In the genomic region with DNA sequence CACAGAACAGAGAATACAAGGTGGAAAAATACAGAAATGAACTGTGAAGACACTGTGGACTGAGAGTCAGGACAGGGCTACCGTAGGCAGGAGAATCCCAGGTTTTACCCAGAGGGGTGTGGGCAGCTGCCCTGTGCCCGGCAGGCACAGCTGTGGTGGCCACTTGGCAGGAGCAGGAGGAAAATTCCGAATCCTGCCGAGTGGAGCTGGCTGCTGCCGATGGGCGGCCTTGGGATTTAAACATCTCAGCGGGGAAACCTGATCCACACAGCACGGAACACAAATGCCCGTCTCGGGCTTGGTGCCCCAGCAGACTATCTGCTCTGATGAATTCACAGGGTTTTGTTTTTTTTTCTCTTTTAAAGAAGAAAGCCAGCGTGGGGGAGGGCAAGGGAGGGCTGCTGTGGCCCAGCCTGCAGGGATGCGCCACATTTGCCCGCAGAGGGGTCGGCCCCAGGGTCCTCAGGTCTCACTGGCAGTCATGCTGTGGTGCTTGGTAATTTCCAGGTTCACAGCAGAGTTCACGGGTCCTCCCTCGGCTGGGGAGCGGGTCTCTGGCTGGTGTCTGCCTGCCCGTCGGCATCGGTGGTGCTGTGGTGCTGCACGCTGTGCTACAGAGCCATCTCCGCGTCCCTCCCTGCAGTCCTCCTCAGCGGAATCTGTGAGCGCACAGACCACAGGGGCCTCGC, we compare ENCODE assay signal across 1 cellular context.
TF ChIP-seq lines count a peak whose summit lies in the region.

No MANE protein-coding gene starts in this region.

TF ChIP-seq in WTC11, 78 proteins besides CTCF, POLR2A, EP300 and RAD21 (continued from another document):
- TF ChIP-seq, protein P1, sequence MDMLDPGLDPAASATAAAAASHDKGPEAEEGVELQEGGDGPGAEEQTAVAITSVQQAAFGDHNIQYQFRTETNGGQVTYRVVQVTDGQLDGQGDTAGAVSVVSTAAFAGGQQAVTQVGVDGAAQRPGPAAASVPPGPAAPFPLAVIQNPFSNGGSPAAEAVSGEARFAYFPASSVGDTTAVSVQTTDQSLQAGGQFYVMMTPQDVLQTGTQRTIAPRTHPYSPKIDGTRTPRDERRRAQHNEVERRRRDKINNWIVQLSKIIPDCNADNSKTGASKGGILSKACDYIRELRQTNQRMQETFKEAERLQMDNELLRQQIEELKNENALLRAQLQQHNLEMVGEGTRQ (CRISPR knock-in tag; IDR thresholded peaks at IDR 0.05): no peak
- no peak for TF ChIP-seq SP1 (CRISPR knock-in tag; conservative IDR thresholded peaks at IDR 0.05)
- TF ChIP-seq, protein P2, sequence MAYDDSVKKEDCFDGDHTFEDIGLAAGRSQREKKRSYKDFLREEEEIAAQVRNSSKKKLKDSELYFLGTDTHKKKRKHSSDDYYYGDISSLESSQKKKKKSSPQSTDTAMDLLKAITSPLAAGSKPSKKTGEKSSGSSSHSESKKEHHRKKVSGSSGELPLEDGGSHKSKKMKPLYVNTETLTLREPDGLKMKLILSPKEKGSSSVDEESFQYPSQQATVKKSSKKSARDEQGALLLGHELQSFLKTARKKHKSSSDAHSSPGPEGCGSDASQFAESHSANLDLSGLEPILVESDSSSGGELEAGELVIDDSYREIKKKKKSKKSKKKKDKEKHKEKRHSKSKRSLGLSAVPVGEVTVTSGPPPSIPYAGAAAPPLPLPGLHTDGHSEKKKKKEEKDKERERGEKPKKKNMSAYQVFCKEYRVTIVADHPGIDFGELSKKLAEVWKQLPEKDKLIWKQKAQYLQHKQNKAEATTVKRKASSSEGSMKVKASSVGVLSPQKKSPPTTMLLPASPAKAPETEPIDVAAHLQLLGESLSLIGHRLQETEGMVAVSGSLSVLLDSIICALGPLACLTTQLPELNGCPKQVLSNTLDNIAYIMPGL (CRISPR knock-in tag; IDR thresholded peaks at IDR 0.05): no peak
- no peak for TF ChIP-seq NR1H2 (CRISPR knock-in tag; IDR thresholded peaks at IDR 0.05)
- no peak for TF ChIP-seq AR (CRISPR knock-in tag; IDR thresholded peaks at IDR 0.05)
- no peak for TF ChIP-seq TEAD1 (CRISPR knock-in tag; IDR thresholded peaks at IDR 0.05)
- TF ChIP-seq NFATC4 (CRISPR knock-in tag; IDR thresholded peaks at IDR 0.05): no peak
- no peak for TF ChIP-seq ATF1 (CRISPR knock-in tag; IDR thresholded peaks at IDR 0.05)
